ENCODE assay signal across 15 cellular contexts in the genomic region with DNA sequence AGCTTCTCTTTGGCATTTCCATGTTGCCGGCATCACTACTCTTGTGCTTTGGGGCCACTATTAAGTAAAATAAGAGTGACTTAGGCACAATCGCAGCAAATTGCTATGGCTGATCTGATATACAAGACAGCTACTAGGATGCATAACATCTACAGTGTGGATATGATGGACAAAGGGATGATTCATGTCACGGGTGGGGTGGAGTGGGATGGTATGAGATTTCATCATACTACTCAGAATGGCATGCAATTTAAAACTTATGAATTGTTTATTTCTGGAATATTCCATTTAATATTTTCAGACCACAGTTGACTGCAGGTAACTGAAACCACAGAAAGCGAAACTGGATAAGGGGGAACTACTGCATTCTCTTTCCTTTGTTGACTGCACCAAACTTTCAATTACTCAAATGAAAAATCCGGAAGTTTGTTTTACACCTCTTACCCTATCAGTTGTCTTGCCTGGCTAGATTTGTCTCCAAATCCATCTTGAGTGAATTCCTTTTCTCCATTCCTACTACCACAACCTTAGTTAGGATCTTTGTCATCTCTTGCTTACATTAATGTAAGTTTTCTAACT.
DNase-seq lines count a peak whose midpoint lies in the region; ATAC-seq, FAIRE-seq and TF ChIP-seq lines count a peak whose summit lies in the region.
"Had no signal": no experiment of that assay in that cellular context is flagged by ENCODE, and none has a peak within 500 bp of the region (broad histone marks: within the 10 kb centered on the region; RNA-seq: fewer than 3 reads in every experiment).

No MANE protein-coding gene starts in this region.

- no peak for FAIRE-seq in astrocyte (lab: Jason Lieb, UNC)

- no peak for TF ChIP-seq CTCF in astrocyte (IDR thresholded peaks at IDR 0.05; ENCODE audit: insufficient read depth, low read depth, low read length)

- H3K9me3 Mint-ChIP-seq in astrocyte (ENCODE audit: unreplicated experiment): no peaks in the 10 kb centered on the region
- no peaks in the 10 kb centered on the region for H3K9me3 Mint-ChIP-seq in immature natural killer cell
- H3K9me3 Mint-ChIP-seq: activated CD4-positive, alpha-beta memory T cell treated with anti-CD3 and anti-CD28 coated beads for 36 hours; stimulated activated memory B cell treated with anti-CD40 and anti-IgM and Interleukin-4, amounts not matched to agents 10 μg/mL and 1 μg/mL and 100 μg/mL, for 72 hours had no signal

- peaks cover 6% of the 10 kb centered on the region for H3K4me1 ChIP-seq in astrocyte (ENCODE audit: insufficient read depth, low read length)
- H3K4me1 ChIP-seq: right lobe of liver had no signal

- no peaks in the 10 kb centered on the region for H3K27me3 ChIP-seq in astrocyte (ENCODE audit: insufficient read depth, low read length)
- H3K27me3 ChIP-seq: adrenal gland, esophagus squamous epithelium, right lobe of liver had no signal

- H3K9me3 ChIP-seq in astrocyte (ENCODE audit: insufficient read depth, low read depth, low read length): no peaks in the 10 kb centered on the region
- H3K9me3 ChIP-seq: adrenal gland, esophagus squamous epithelium, right lobe of liver had no signal

- no peaks in the 10 kb centered on the region for H3K36me3 Mint-ChIP-seq in astrocyte (ENCODE audit: low read depth, unreplicated experiment)
- no peaks in the 10 kb centered on the region for H3K36me3 Mint-ChIP-seq in immature natural killer cell
- H3K36me3 Mint-ChIP-seq: activated CD4-positive, alpha-beta memory T cell treated with anti-CD3 and anti-CD28 coated beads for 36 hours; stimulated activated memory B cell treated with anti-CD40 and anti-IgM and Interleukin-4, amounts not matched to agents 10 μg/mL and 1 μg/mL and 100 μg/mL, for 72 hours had no signal

- no peak overlapping the region for H3K4me3 Mint-ChIP-seq in astrocyte (ENCODE audit: unreplicated experiment)
- no peak overlapping the region for H3K4me3 Mint-ChIP-seq in immature natural killer cell
- H3K4me3 Mint-ChIP-seq: activated CD4-positive, alpha-beta memory T cell treated with anti-CD3 and anti-CD28 coated beads for 36 hours; stimulated activated memory B cell treated with anti-CD40 and anti-IgM and Interleukin-4, amounts not matched to agents 10 μg/mL and 1 μg/mL and 100 μg/mL, for 72 hours had no signal

- peak; percentile 67 for ATAC-seq in GM21526 (IDR thresholded peaks at IDR 0.05; ENCODE audit: low FRiP score, unreplicated experiment)
- ATAC-seq: right lobe of liver; stimulated activated memory B cell treated with anti-CD40 and anti-IgM and Interleukin-4, amounts not matched to agents 10 μg/mL and 1 μg/mL and 100 μg/mL, for 72 hours had no signal

- H3K27ac Mint-ChIP-seq in astrocyte (ENCODE audit: unreplicated experiment) (peak overlapping the region; percentile 70), immature natural killer cell (no peak overlapping the region)
- H3K27ac Mint-ChIP-seq: activated CD4-positive, alpha-beta memory T cell treated with anti-CD3 and anti-CD28 coated beads for 36 hours; stimulated activated memory B cell treated with anti-CD40 and anti-IgM and Interleukin-4, amounts not matched to agents 10 μg/mL and 1 μg/mL and 100 μg/mL, for 72 hours had no signal

- no peak overlapping the region for H3K9ac ChIP-seq in astrocyte (ENCODE audit: low read length)

- no peaks in the 10 kb centered on the region for H3K79me2 ChIP-seq in astrocyte (ENCODE audit: insufficient read depth, low read length)

- H3K4me1 Mint-ChIP-seq in astrocyte (ENCODE audit: low read depth, unreplicated experiment) (peaks cover 17% of the 10 kb centered on the region), immature natural killer cell (peaks cover 7 to 8% of the 10 kb centered on the region in 2 donors)

- peak; percentile 46 for DNase-seq in CD1c-positive myeloid dendritic cell (ENCODE audit: extremely low spot score)
- DNase-seq in HT1080 (ENCODE audit: low read depth): peak; percentile 43
- DNase-seq in astrocyte (ENCODE audit: low read depth): no peak
- DNase-seq in immature natural killer cell: no peak
- DNase-seq in midbrain (lab: John Stamatoyannopoulos, UW): no peak
- no peak for DNase-seq in T-helper 1 cell
- no peak for DNase-seq in 8988T
- DNase-seq: activated CD4-positive, alpha-beta memory T cell treated with anti-CD3 and anti-CD28 coated beads for 36 hours; adrenal gland; esophagus squamous epithelium; NCI-H1417 treated with DMSO at 0.1 percent for 48 hours; right lobe of liver; SHP77 had no signal

- no peak overlapping the region for H3K4me3 ChIP-seq in astrocyte (ENCODE audit: insufficient read depth, low read depth, low read length)
- H3K4me3 ChIP-seq: adrenal gland, esophagus squamous epithelium, right lobe of liver had no signal

- no peaks in the 10 kb centered on the region for H3K36me3 ChIP-seq in astrocyte (ENCODE audit: insufficient read depth, low read length)
- H3K36me3 ChIP-seq: adrenal gland, esophagus squamous epithelium, right lobe of liver had no signal

- no peak overlapping the region for H2AFZ ChIP-seq in astrocyte (ENCODE audit: low read depth, low read length)

- H3K27me3 Mint-ChIP-seq in astrocyte (ENCODE audit: low read depth, unreplicated experiment) (no peaks in the 10 kb centered on the region), immature natural killer cell (ENCODE audit: low read depth in 3 of 3) (peaks cover 0 to 2% (median 0%) of the 10 kb centered on the region in 3 donors)

- no peak overlapping the region for H3K27ac ChIP-seq in astrocyte (ENCODE audit: low read depth, low read length)
- H3K27ac ChIP-seq: adrenal gland, esophagus squamous epithelium, right lobe of liver had no signal

- no peaks in the 10 kb centered on the region for H4K20me1 ChIP-seq in astrocyte (ENCODE audit: insufficient read depth, low read length)

- H3K4me2 ChIP-seq in astrocyte (ENCODE audit: low read length): no peak overlapping the region

Comparison
In these comparisons a context has a peak if more than half of its experiments do, and no peak if none do; other contexts are left out.
1. DNase-seq: peak in CD1c-positive myeloid dendritic cell (single experiment) and HT1080 (single experiment); none in astrocyte (single experiment), immature natural killer cell (0 of 3), midbrain (single experiment), T-helper 1 cell (0 of 5) and 8988T (single experiment).